ENCODE assay signal across 26 cellular contexts in the genomic region with DNA sequence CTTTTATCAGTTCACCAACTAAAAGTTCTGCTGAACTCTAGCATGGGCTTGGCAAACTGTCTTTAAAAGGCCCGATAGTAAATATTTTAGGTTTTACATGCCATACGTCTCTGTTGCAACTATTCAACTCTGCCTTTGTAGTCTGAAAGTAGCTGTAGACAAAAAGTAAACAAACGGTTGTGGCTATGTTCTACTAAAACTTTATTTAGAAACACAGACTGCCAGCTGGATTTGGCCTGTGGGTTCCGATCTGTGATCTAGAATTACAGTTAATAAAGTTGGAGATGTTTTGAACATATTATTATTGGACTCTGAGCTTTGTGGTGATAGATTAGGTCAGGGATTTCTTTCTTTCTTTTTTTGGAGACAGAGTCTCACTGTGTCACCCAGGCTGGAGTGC. TPM values are rescaled to one million over a fixed set of nuclear protein-coding genes. Genes with fewer than 3 reads are reported as not detected.
DNase-seq lines count a peak whose midpoint lies in the region; ATAC-seq, FAIRE-seq and TF ChIP-seq lines count a peak whose summit lies in the region.
"Had no signal": no experiment of that assay in that cellular context is flagged by ENCODE, and none has a peak within 500 bp of the region (broad histone marks: within the 10 kb centered on the region; RNA-seq: fewer than 3 reads in every experiment).

No MANE protein-coding gene starts in this region.

- in situ Hi-C loops in HepG2 (cut with HindIII; ENCODE audit: extremely low pct_ligation_motif_present, low pct_unique_long_range_greater_than_20kb) (no loop called here), K562 (cut with MboI) (no loop called here)

- FAIRE-seq in HepG2 (lab: Jason Lieb, UNC) (no peak), K562 (lab: Jason Lieb, UNC) (no peak)
- FAIRE-seq: GM12891, GM18507 had no signal

- H3K4me1 ChIP-seq in HepG2 (ENCODE audit: insufficient read depth, low read length) (peaks cover 6% of the 10 kb centered on the region; the same call in 1 of the 2 replicates), right lobe of liver (no peaks in the 10 kb centered on the region), K562 (replicated peaks in 1 of 2; ENCODE audit: control insufficient read depth in 2 of 2, insufficient read depth in 2 of 2, low read length in 2 of 2) (peaks cover 0 to 6% of the 10 kb centered on the region in 2 experiments; a peak in 2 of 5 replicates)
- H3K4me1 ChIP-seq: BE2C had no signal

- TF ChIP-seq CTCF in HepG2 (CRISPR knock-in tag; IDR thresholded peaks at IDR 0.05) (no peak), right lobe of liver (IDR thresholded peaks at IDR 0.05) (no peak), K562 (IDR thresholded peaks at IDR 0.05 in 2 of 3, conservative IDR thresholded peaks at IDR 0.05 in 1 of 3; ENCODE audit: insufficient read depth in 2 of 3, low read depth in 1 of 3, low read length in 3 of 3) (no peak)

- H3K4me3 ChIP-seq in HepG2 (replicated peaks in 1 of 3; ENCODE audit: insufficient read depth in 1 of 3, low read depth in 2 of 3, low read length in 3 of 3) (no peak overlapping the region), right lobe of liver (no peak overlapping the region), K562 (no peak overlapping the region)
- H3K4me3 ChIP-seq: BLaER1 treated with 17β-estradiol and CSF1 and Interleukin-3, amounts not matched to agents 10 nM and 100 nM; GM23248 had no signal

- no peaks in the 10 kb centered on the region for H3K9me3 ChIP-seq in HepG2 (ENCODE audit: low read length)
- no peaks in the 10 kb centered on the region for H3K9me3 ChIP-seq in right lobe of liver
- no peaks in the 10 kb centered on the region for H3K9me3 ChIP-seq in K562 (replicated peaks; ENCODE audit: control insufficient read depth, insufficient read depth, low read depth, low read length)
- H3K9me3 ChIP-seq: BE2C; BLaER1 treated with 17β-estradiol and CSF1 and Interleukin-3, amounts not matched to agents 10 nM and 100 nM had no signal

- H4K20me1 ChIP-seq in HepG2 (ENCODE audit: insufficient read depth, low read length) (no peaks in the 10 kb centered on the region), K562 (replicated peaks; ENCODE audit: control insufficient read depth, insufficient read depth, low read length) (no peaks in the 10 kb centered on the region)

- H3K9ac ChIP-seq in HepG2 (ENCODE audit: insufficient read depth, low read depth, low read length) (no peak overlapping the region), K562 (ENCODE audit: insufficient read depth in 1 of 2, low read depth in 2 of 2, low read length in 2 of 2) (no peak overlapping the region)
- H3K9ac ChIP-seq: BLaER1 treated with 17β-estradiol and CSF1 and Interleukin-3, amounts not matched to agents 10 nM and 100 nM; GM23248 had no signal

- POLR2A ChIA-PET in HepG2 (lab: Yijun Ruan, JAX): no interaction called here
- POLR2A ChIA-PET in K562 (lab: Yijun Ruan, JAX): no interaction called here

- no peaks in the 10 kb centered on the region for H3K9me1 ChIP-seq in K562 (ENCODE audit: control insufficient read depth, insufficient read depth, low read length)

- ATAC-seq in HepG2 (no peak), right lobe of liver (no peak), K562 (no peak), GM21367 (IDR thresholded peaks at IDR 0.05; ENCODE audit: unreplicated experiment) (no peak)
- ATAC-seq: HCT116 had no signal

- no peaks in the 10 kb centered on the region; a peak in 1 of 5 replicates for H3K36me3 ChIP-seq in HepG2 (replicated peaks in 1 of 2; ENCODE audit: control insufficient read depth in 1 of 2, insufficient read depth in 2 of 2, low read length in 2 of 2)
- no peaks in the 10 kb centered on the region for H3K36me3 ChIP-seq in right lobe of liver
- H3K36me3 ChIP-seq in K562 (ENCODE audit: control insufficient read depth, insufficient read depth, low read length): no peaks in the 10 kb centered on the region
- H3K36me3 ChIP-seq: BE2C had no signal

- no peaks in the 10 kb centered on the region for H3K79me2 ChIP-seq in HepG2 (ENCODE audit: insufficient read depth, low read length)
- H3K79me2 ChIP-seq in K562 (ENCODE audit: control insufficient read depth, insufficient read depth, low read length): no peaks in the 10 kb centered on the region

- H3K27ac ChIP-seq in HepG2 (ENCODE audit: extremely low read length, insufficient read depth, low read length) (no peak overlapping the region), right lobe of liver (no peak overlapping the region), K562 (ENCODE audit: extremely low read depth, low read depth, low read length) (no peak overlapping the region)
- H3K27ac ChIP-seq: 22Rv1; BLaER1 treated with 17β-estradiol and CSF1 and Interleukin-3, amounts not matched to agents 10 nM and 100 nM; GM23248 had no signal

- no peak for TF ChIP-seq EP300 in HepG2 (IDR thresholded peaks at IDR 0.05; ENCODE audit: low read depth in 2 of 2, low read length in 2 of 2)
- TF ChIP-seq EP300 in HepG2 (CRISPR knock-in tag; IDR thresholded peaks at IDR 0.05; ENCODE audit: borderline replicate concordance): no peak
- no peak for TF ChIP-seq EP300 in K562 (IDR thresholded peaks at IDR 0.05; ENCODE audit: low read length)

- H2AFZ ChIP-seq in HepG2 (ENCODE audit: low read length): no peak overlapping the region
- H2AFZ ChIP-seq in K562 (ENCODE audit: low read depth, low read length): no peak overlapping the region
- H2AFZ ChIP-seq: GM23248 had no signal

- H3K27me3 ChIP-seq in HepG2 (ENCODE audit: control insufficient read depth in 1 of 2, insufficient read depth in 2 of 2, low read length in 2 of 2) (no peaks in the 10 kb centered on the region), right lobe of liver (no peaks in the 10 kb centered on the region), K562 (ENCODE audit: control insufficient read depth in 2 of 2, insufficient read depth in 2 of 2, low read length in 2 of 2) (no peaks in the 10 kb centered on the region)
- H3K27me3 ChIP-seq: BE2C; BLaER1 treated with 17β-estradiol and CSF1 and Interleukin-3, amounts not matched to agents 10 nM and 100 nM had no signal

- CTCF ChIA-PET in HepG2 (lab: Yijun Ruan, JAX; ENCODE audit: low intra/inter-chr PET ratio, low total read pairs) (no interaction called here), K562 (lab: Yijun Ruan, JAX; ENCODE audit: low intra/inter-chr PET ratio) (no interaction called here)

- WGBS in HepG2 (ENCODE audit: low lambda C conversion rate): 51% methylated on average over 4 of the region's 4 CpGs
- 86% methylated on average over 4 of the region's 4 CpGs for WGBS in right lobe of liver (ENCODE audit: insufficient coverage, low coverage, low lambda C conversion rate, missing lambda C conversion rate)
- 73% methylated on average over 4 of the region's 4 CpGs for WGBS in K562 (ENCODE audit: insufficient coverage, low coverage, missing lambda C conversion rate)

- peak; percentile 25 for DNase-seq in HepG2 (ENCODE audit: low spot score)
- no peak for DNase-seq in right lobe of liver
- DNase-seq in K562 (ENCODE audit: extremely low read depth in 1 of 4, low spot score in 3 of 4): no peak
- DNase-seq in myocyte (ENCODE audit: low read depth): peak; percentile 46
- DNase-seq in anterior cingulate cortex (lab: John Stamatoyannopoulos, UW): no peak
- no peak for DNase-seq in activated CD8-positive, alpha-beta memory T cell treated with anti-CD3 and anti-CD28 coated beads, Interleukin-2, amount 50 U/mL, for 4 hours
- DNase-seq: ACHN; AML-193; BE2C; Calu3; CD4-positive, alpha-beta T cell; CD8-positive, alpha-beta memory T cell; DMS53; DMS79 treated with DMSO at 0.1 percent for 48 hours; GF-D8; GM23248; H9 had no signal

- 0 out of 2 replicates have a peak overlapping the region, but pooled peaks have one; percentile 5 for H3K4me2 ChIP-seq in HepG2 (ENCODE audit: low read depth, low read length)
- no peak overlapping the region for H3K4me2 ChIP-seq in K562 (ENCODE audit: insufficient read depth, low read length)
- H3K4me2 ChIP-seq: BLaER1 treated with 17β-estradiol and CSF1 and Interleukin-3, amounts not matched to agents 10 nM and 100 nM had no signal

- BruUV-seq in HepG2 (replicated peaks; lab: Mats Ljungman, UMichigan) (no TSS peak), K562 (replicated peaks; lab: Mats Ljungman, UMichigan) (no TSS peak)

- no peak for TF ChIP-seq RAD21 in HepG2 (CRISPR knock-in tag; IDR thresholded peaks at IDR 0.05)
- no peak for TF ChIP-seq RAD21 in K562 (CRISPR knock-in tag; conservative IDR thresholded peaks at IDR 0.05 in 1 of 2, IDR thresholded peaks at IDR 0.05 in 1 of 2)

- intact Hi-C loops in HepG2 (cut with micrococcal nuclease; ENCODE audit: unreplicated experiment): no loop called here
- intact Hi-C loops in right lobe of liver (cut with DNase I): no loop called here
- intact Hi-C loops in K562 (cut with micrococcal nuclease): no loop called here

- no peak for TF ChIP-seq POLR2A in HepG2 (IDR thresholded peaks at IDR 0.05; ENCODE audit: insufficient read depth in 1 of 2, low read depth in 2 of 2, low read length in 2 of 2)
- TF ChIP-seq POLR2A in right lobe of liver (IDR thresholded peaks at IDR 0.05): no peak
- TF ChIP-seq POLR2A in K562 (conservative IDR thresholded peaks at IDR 0.05): no peak

RNA-seq across cellular contexts. Expression of a gene that starts 33.1 kb away (rescaled TPM):
- total RNA-seq in HepG2 (2016; rRNA removed; fragmentation: Illumina TruSeq; extraction: Trizol) (20.4 and 21.3 TPM in 2 replicates), right lobe of liver (10 to 100 TPM in 5 of 6 experiments, 1 to 10 TPM in 1; 9.0 to 19.1 (median 11.5) TPM), K562 (2014; rRNA removed) (15.8 TPM in 2 replicates), K562 (2014; rRNA removed; fragmentation: Illumina TruSeq; extraction: Trizol) (29.4 and 33.8 TPM in 2 replicates), K562 (2015; rRNA removed; fragmentation: Illumina TruSeq; extraction: Trizol) (20.5 and 24.6 TPM in 2 replicates), K562 (2021) (21.7 and 24.6 TPM in 2 replicates), myocyte (38.2 and 46.6 TPM in 2 replicates)
- total RNA-seq in HepG2 (2016; cell fraction: cytosol; rRNA removed; fragmentation: Illumina TruSeq; extraction: Trizol; ENCODE audit: low read depth): 11.4 and 14.2 TPM in 2 replicates
- total RNA-seq in HepG2 (2016; cell fraction: insoluble cytoplasmic fraction; rRNA removed; fragmentation: Illumina TruSeq; extraction: Trizol): 18.2 and 20.6 TPM in 2 replicates
- total RNA-seq in HepG2 (2016; cell fraction: membrane; rRNA removed; fragmentation: Illumina TruSeq; extraction: Trizol): 10.5 and 11.0 TPM in 2 replicates
- total RNA-seq in HepG2 (2016; cell fraction: nucleus; rRNA removed; fragmentation: Illumina TruSeq; extraction: Trizol): 44.2 and 44.6 TPM in 2 replicates
- polyA plus RNA-seq in HepG2 (2011; rRNA removed) (10.3 and 11.4 TPM in 2 replicates), K562 (2011; rRNA removed) (16.1 and 22.9 TPM in 2 replicates), K562 (2014; fragmentation: Illumina TruSeq; extraction: Trizol) (15.3 and 16.7 TPM in 2 replicates), K562 (2014; fragmentation: Nextera tagmentation; extraction: Ambion mirVana) (10 to 100 TPM; 10.5 to 14.9 TPM), K562 (2014; rRNA removed) (10.5 and 10.7 TPM in 2 replicates)
- polyA plus RNA-seq in HepG2 (2011; cell fraction: cytosol; rRNA removed): 2.3 and 3.1 TPM in 2 replicates
- 11.7 and 13.9 TPM in 2 replicates for polyA plus RNA-seq in HepG2 (2011; cell fraction: nucleus; rRNA removed)
- 8.2 and 8.5 TPM in 2 replicates for polyA plus RNA-seq in HepG2 (2012)
- 0.92 and 1.0 TPM in 2 replicates for polyA plus RNA-seq in HepG2 (2016; cell fraction: cytosol; fragmentation: Illumina TruSeq; extraction: Trizol; ENCODE audit: low read depth)
- 10.4 and 12.3 TPM in 2 replicates for polyA plus RNA-seq in HepG2 (2016; cell fraction: insoluble cytoplasmic fraction; fragmentation: Illumina TruSeq; extraction: Trizol; ENCODE audit: low read depth)
- polyA plus RNA-seq in HepG2 (2016; cell fraction: membrane; fragmentation: Illumina TruSeq; extraction: Trizol; ENCODE audit: low read depth): 1.7 and 1.9 TPM in 2 replicates
- polyA plus RNA-seq in HepG2 (2016; cell fraction: nucleus; fragmentation: Illumina TruSeq; extraction: Trizol; ENCODE audit: insufficient read depth, low read depth): 16.8 and 17.4 TPM in 2 replicates
- polyA minus RNA-seq in HepG2 (2011; rRNA and poly(A)+ RNA removed; ENCODE audit: low replicate concordance): 12.8 and 25.8 TPM in 2 replicates
- polyA minus RNA-seq in HepG2 (2011; cell fraction: cytosol; rRNA and poly(A)+ RNA removed): 5.2 and 13.8 TPM in 2 replicates
- 56.5 and 65.9 TPM in 2 replicates for polyA minus RNA-seq in HepG2 (2011; cell fraction: nucleus; rRNA and poly(A)+ RNA removed)
- 24.2 and 68.9 TPM in 2 replicates for total RNA-seq in K562 (2011; cell fraction: chromatin; rRNA removed; ENCODE audit: low replicate concordance)
- total RNA-seq in K562 (2011; cell fraction: nucleolus; rRNA removed): 6.7 and 9.7 TPM in 2 replicates
- 22.9 and 30.3 TPM in 2 replicates for total RNA-seq in K562 (2011; cell fraction: nucleoplasm; rRNA removed)
- polyA plus RNA-seq in K562 (2011; cell fraction: cytosol; rRNA removed): 3.6 and 4.6 TPM in 2 replicates
- polyA plus RNA-seq in K562 (2011; cell fraction: nucleus; rRNA removed): 14.4 and 21.9 TPM in 2 replicates
- 8.7 and 9.5 TPM in 2 replicates for polyA plus RNA-seq in K562 (2012)
- polyA minus RNA-seq in K562 (2011; rRNA and poly(A)+ RNA removed): 42.8 and 53.3 TPM in 2 replicates
- polyA minus RNA-seq in K562 (2011; cell fraction: cytosol; rRNA and poly(A)+ RNA removed): 9.6 and 11.5 TPM in 2 replicates
- 27.5 and 46.8 TPM in 2 replicates for polyA minus RNA-seq in K562 (2011; cell fraction: nucleus; rRNA and poly(A)+ RNA removed)
- polyA plus RNA-seq in myocyte (2012): 8.0 TPM

RNA-seq across cellular contexts. Expression of a gene that starts 39.0 kb away (rescaled TPM):
- total RNA-seq in HepG2 (2016; rRNA removed; fragmentation: Illumina TruSeq; extraction: Trizol) (not detected in 2 replicates), right lobe of liver (not detected), K562 (2014; rRNA removed) (2.8 TPM in 2 replicates), K562 (2014; rRNA removed; fragmentation: Illumina TruSeq; extraction: Trizol) (4.0 and 5.5 TPM in 2 replicates), K562 (2015; rRNA removed; fragmentation: Illumina TruSeq; extraction: Trizol) (2.4 and 2.5 TPM in 2 replicates), K562 (2021) (2.0 and 2.8 TPM in 2 replicates), myocyte (not detected in 2 replicates)
- not detected in 2 replicates for total RNA-seq in HepG2 (2016; cell fraction: cytosol; rRNA removed; fragmentation: Illumina TruSeq; extraction: Trizol; ENCODE audit: low read depth)
- not detected in 2 replicates for total RNA-seq in HepG2 (2016; cell fraction: insoluble cytoplasmic fraction; rRNA removed; fragmentation: Illumina TruSeq; extraction: Trizol)
- total RNA-seq in HepG2 (2016; cell fraction: membrane; rRNA removed; fragmentation: Illumina TruSeq; extraction: Trizol): not detected in 2 replicates
- total RNA-seq in HepG2 (2016; cell fraction: nucleus; rRNA removed; fragmentation: Illumina TruSeq; extraction: Trizol): not detected in 2 replicates
- polyA plus RNA-seq in HepG2 (2011; rRNA removed) (not detected in 2 replicates), K562 (2011; rRNA removed) (4.0 and 23.6 TPM in 2 replicates), K562 (2014; fragmentation: Illumina TruSeq; extraction: Trizol) (5.4 and 6.5 TPM in 2 replicates), K562 (2014; fragmentation: Nextera tagmentation; extraction: Ambion mirVana) (1 to 10 TPM; 3.9 to 6.0 TPM), K562 (2014; rRNA removed) (3.6 and 4.7 TPM in 2 replicates)
- polyA plus RNA-seq in HepG2 (2011; cell fraction: cytosol; rRNA removed): not detected in 2 replicates
- polyA plus RNA-seq in HepG2 (2011; cell fraction: nucleus; rRNA removed): not detected in 2 replicates
- polyA plus RNA-seq in HepG2 (2012): not detected in 2 replicates
- not detected in 2 replicates for polyA plus RNA-seq in HepG2 (2016; cell fraction: cytosol; fragmentation: Illumina TruSeq; extraction: Trizol; ENCODE audit: low read depth)
- polyA plus RNA-seq in HepG2 (2016; cell fraction: insoluble cytoplasmic fraction; fragmentation: Illumina TruSeq; extraction: Trizol; ENCODE audit: low read depth): not detected in 2 replicates
- polyA plus RNA-seq in HepG2 (2016; cell fraction: membrane; fragmentation: Illumina TruSeq; extraction: Trizol; ENCODE audit: low read depth): not detected in 2 replicates
- polyA plus RNA-seq in HepG2 (2016; cell fraction: nucleus; fragmentation: Illumina TruSeq; extraction: Trizol; ENCODE audit: insufficient read depth, low read depth): not detected in 2 replicates
- polyA minus RNA-seq in HepG2 (2011; rRNA and poly(A)+ RNA removed; ENCODE audit: low replicate concordance): 0.28 TPM in 1 of 2 replicates, not detected in the other
- not detected in 2 replicates for polyA minus RNA-seq in HepG2 (2011; cell fraction: cytosol; rRNA and poly(A)+ RNA removed)
- polyA minus RNA-seq in HepG2 (2011; cell fraction: nucleus; rRNA and poly(A)+ RNA removed): not detected in 2 replicates
- total RNA-seq in K562 (2011; cell fraction: chromatin; rRNA removed; ENCODE audit: low replicate concordance): 2.3 and 6.4 TPM in 2 replicates
- total RNA-seq in K562 (2011; cell fraction: nucleolus; rRNA removed): 2.3 and 3.6 TPM in 2 replicates
- 3.8 and 4.1 TPM in 2 replicates for total RNA-seq in K562 (2011; cell fraction: nucleoplasm; rRNA removed)
- 2.3 and 15.2 TPM in 2 replicates for polyA plus RNA-seq in K562 (2011; cell fraction: cytosol; rRNA removed)
- 5.1 and 30.7 TPM in 2 replicates for polyA plus RNA-seq in K562 (2011; cell fraction: nucleus; rRNA removed)
- polyA plus RNA-seq in K562 (2012): 1.5 and 4.2 TPM in 2 replicates
- polyA minus RNA-seq in K562 (2011; rRNA and poly(A)+ RNA removed): 3.4 and 28.1 TPM in 2 replicates
- polyA minus RNA-seq in K562 (2011; cell fraction: cytosol; rRNA and poly(A)+ RNA removed): 1.1 and 6.2 TPM in 2 replicates
- 3.8 and 29.0 TPM in 2 replicates for polyA minus RNA-seq in K562 (2011; cell fraction: nucleus; rRNA and poly(A)+ RNA removed)
- polyA plus RNA-seq in myocyte (2012): 0.04 TPM
- total RNA-seq: Calu3; CD4-positive, alpha-beta T cell; Daoy; G401; GM23248; H4; H9 had no signal
- polyA plus RNA-seq: CD8-positive, alpha-beta memory T cell; GM23248 had no signal

Comparison
In these comparisons a context has a peak if more than half of its experiments do, and no peak if none do; other contexts are left out.
1. DNase-seq: peak in HepG2 (single experiment) and myocyte (single experiment); none in right lobe of liver (0 of 3), K562 (0 of 4), anterior cingulate cortex (0 of 58) and activated CD8-positive, alpha-beta memory T cell treated with anti-CD3 and anti-CD28 coated beads, Interleukin-2, amount 50 U/mL, for 4 hours (single experiment).